In the genomic region with DNA sequence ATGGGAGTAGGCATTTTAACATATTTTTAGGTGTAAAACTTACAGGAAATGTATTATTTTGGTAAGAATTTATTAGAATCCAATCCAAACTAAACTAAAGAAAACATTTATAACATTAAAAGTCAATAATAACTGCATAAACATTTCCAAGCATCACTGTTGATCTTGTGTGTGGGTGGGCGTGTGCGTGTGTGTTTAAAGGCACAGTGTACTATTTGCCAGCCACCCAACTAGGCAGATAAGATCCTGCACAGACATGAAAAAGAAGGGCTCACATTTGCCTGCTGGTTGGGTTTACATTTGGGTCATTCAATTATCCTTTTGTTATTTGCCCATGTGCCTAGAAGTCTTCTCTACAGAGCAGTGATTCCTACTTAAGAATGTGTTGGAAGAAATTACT, we compare ENCODE assay signal across 21 cellular contexts. TPM values are rescaled to one million over a fixed set of nuclear protein-coding genes. Genes with fewer than 3 reads are reported as not detected.
DNase-seq lines count a peak whose midpoint lies in the region; ATAC-seq and TF ChIP-seq lines count a peak whose summit lies in the region.
"Had no signal": no experiment of that assay in that cellular context is flagged by ENCODE, and none has a peak within 500 bp of the region (broad histone marks: within the 10 kb centered on the region; RNA-seq: fewer than 3 reads in every experiment).

No MANE protein-coding gene starts in this region.

- H3K27ac ChIP-seq in OCI-LY1 (ENCODE audit: low read depth, low read length, poor library complexity, severe bottlenecking) = no peak overlapping the region
- no peak overlapping the region for H3K27ac ChIP-seq in PC-3 (ENCODE audit: low read length)
- H3K27ac ChIP-seq: A549, Peyer's patch had no signal

- H3K36me3 ChIP-seq in OCI-LY1 (ENCODE audit: insufficient read depth, low read length) = peaks cover 6% of the 10 kb centered on the region; the same call in 1 of the 2 replicates
- no peaks in the 10 kb centered on the region for H3K36me3 ChIP-seq in PC-3 (ENCODE audit: low read depth, low read length)
- H3K36me3 ChIP-seq: MG63, Peyer's patch had no signal

- peak overlapping the region in 2 of 3 experiments; percentile 32 to 76 for H3K27ac Mint-ChIP-seq in nephron
- H3K27ac Mint-ChIP-seq: B cell, CD14-positive monocyte, H9 had no signal

- no peaks in the 10 kb centered on the region for H3K27me3 Mint-ChIP-seq in nephron (ENCODE audit: low read depth)
- H3K27me3 Mint-ChIP-seq: B cell had no signal

- H3K4me1 ChIP-seq in OCI-LY1 (ENCODE audit: insufficient read depth, low read length, severe bottlenecking) (peaks cover 15% of the 10 kb centered on the region), PC-3 (ENCODE audit: insufficient read depth, low read length) (peaks cover 35% of the 10 kb centered on the region)
- H3K4me1 ChIP-seq: A549, Peyer's patch had no signal

- H3K4me2 ChIP-seq in OCI-LY1 (ENCODE audit: low read length) = no peak overlapping the region
- no peak overlapping the region for H3K4me2 ChIP-seq in PC-3 (ENCODE audit: low read length)
- H3K4me2 ChIP-seq: A549 had no signal

- no peak for ATAC-seq in PC-3
- ATAC-seq: A549 had no signal

- CTCF ChIA-PET in HEK293T (lab: Yijun Ruan, JAX) (no interaction called here), PC-3 (lab: Charles Lee) (no interaction called here)

- H3K27me3 ChIP-seq in OCI-LY1 (ENCODE audit: insufficient read depth, low read length) (no peaks in the 10 kb centered on the region), PC-3 (ENCODE audit: low read length) (no peaks in the 10 kb centered on the region)
- H3K27me3 ChIP-seq: MG63, Peyer's patch had no signal

- H3K9me3 Mint-ChIP-seq in nephron = no peaks in the 10 kb centered on the region
- H3K9me3 Mint-ChIP-seq: H9 had no signal

- H4K20me1 ChIP-seq in OCI-LY1 (ENCODE audit: insufficient read depth, low read length) (no peaks in the 10 kb centered on the region), PC-3 (ENCODE audit: low read length) (no peaks in the 10 kb centered on the region)

- POLR2A ChIA-PET in HEK293T (lab: Yijun Ruan, JAX) (no interaction called here), PC-3 (lab: Charles Lee; ENCODE audit: unreplicated experiment) (no interaction called here)

- H3K4me3 ChIP-seq in OCI-LY1 (ENCODE audit: low read depth, low read length, poor library complexity, severe bottlenecking) (no peak overlapping the region), PC-3 (ENCODE audit: low read length) (no peak overlapping the region)
- H3K4me3 ChIP-seq: A549, MG63, Peyer's patch had no signal

- H3K9me2 ChIP-seq in OCI-LY1 (ENCODE audit: low read depth, low read length) = no peaks in the 10 kb centered on the region
- H3K9me2 ChIP-seq in PC-3 (replicated peaks; ENCODE audit: low read length) = no peaks in the 10 kb centered on the region

- peaks cover 8% of the 10 kb centered on the region for H3K36me3 Mint-ChIP-seq in nephron (ENCODE audit: low read depth)
- H3K36me3 Mint-ChIP-seq: CD14-positive monocyte had no signal

- H3K79me2 ChIP-seq in OCI-LY1 (ENCODE audit: insufficient read depth, low read length) (no peaks in the 10 kb centered on the region), PC-3 (ENCODE audit: low read length) (no peaks in the 10 kb centered on the region)

- H3K9me3 ChIP-seq in OCI-LY1 (ENCODE audit: low read length) (no peaks in the 10 kb centered on the region), PC-3 (ENCODE audit: low read length) (no peaks in the 10 kb centered on the region)
- H3K9me3 ChIP-seq: A549, MG63, Peyer's patch had no signal

- H3K4me1 Mint-ChIP-seq in nephron = peaks cover 29% of the 10 kb centered on the region
- H3K4me1 Mint-ChIP-seq: CD14-positive monocyte, H9 had no signal

- H2AFZ ChIP-seq in OCI-LY1 (ENCODE audit: low read length) (peak overlapping the region; percentile 17; the same call in 1 of the 2 replicates), PC-3 (ENCODE audit: low read length) (no peak overlapping the region)

- H3F3A ChIP-seq in OCI-LY1 (ENCODE audit: insufficient read depth, low read length) (no peaks in the 10 kb centered on the region), PC-3 (ENCODE audit: low read length, unreplicated experiment) (no peaks in the 10 kb centered on the region)

- intact Hi-C loops in PC-3 (cut with micrococcal nuclease) = no loop called here

- TF ChIP-seq CTCF in OCI-LY1 (IDR thresholded peaks at IDR 0.05; ENCODE audit: low read length) (no peak), nephron (IDR thresholded peaks at IDR 0.05; ENCODE audit: unreplicated experiment in 3 of 3) (no peak), PC-3 (conservative IDR thresholded peaks at IDR 0.05; ENCODE audit: low read depth, low read length) (no peak)

- in situ Hi-C loops in G401 (cut with HindIII; ENCODE audit: low sequenced_read_pairs) = no loop called here

- H3K4me3 Mint-ChIP-seq in nephron = no peak overlapping the region
- H3K4me3 Mint-ChIP-seq: B cell, CD14-positive monocyte, H9 had no signal

- no peak overlapping the region for H3K9ac ChIP-seq in OCI-LY1 (ENCODE audit: low read length)
- no peak overlapping the region for H3K9ac ChIP-seq in PC-3 (ENCODE audit: low read length)

- no peak for DNase-seq in HEK293T (ENCODE audit: extremely low spot score)
- peak; percentile 27 for DNase-seq in SW480 (ENCODE audit: low spot score)
- DNase-seq in GOT3 (lab: John Stamatoyannopoulos, UW) = no peak
- no peak for DNase-seq in PC-3
- DNase-seq in G401 (ENCODE audit: low spot score) = no peak
- DNase-seq in cortex of kidney (lab: John Stamatoyannopoulos, UW) = no peak
- DNase-seq: GF-D8, H9, MG63, NCI-H1417, NCI-H1694 treated with DMSO at 0.1 percent for 48 hours, NCI-H2081 treated with DMSO at 0.1 percent for 48 hours, NCI-H2171 treated with DMSO at 0.1 percent for 48 hours, NCI-H524 treated with DMSO at 0.1 percent for 48 hours, Peyer's patch had no signal

- no TSS peak for BruUV-seq in PC-3 (replicated peaks; lab: Mats Ljungman, UMichigan)

TF ChIP-seq in HEK293T, 16 proteins besides CTCF, POLR2A, EP300 and RAD21:
- TF ChIP-seq SUZ12 (IDR thresholded peaks at IDR 0.05) = no peak
- TF ChIP-seq HDGF (IDR thresholded peaks at IDR 0.05; ENCODE audit: borderline replicate concordance) = no peak
- TF ChIP-seq LEF1 (IDR thresholded peaks at IDR 0.05; ENCODE audit: borderline replicate concordance) = no peak
- peak; percentile 13; the same call in 1 of the 2 replicates for TF ChIP-seq ELF4 (IDR thresholded peaks at IDR 0.05)
- TF ChIP-seq ARNT (IDR thresholded peaks at IDR 0.05) = no peak
TF ChIP-seq in HEK293T: peak in this region for 1.

RNA-seq across cellular contexts. Expression of gene WNT16, which starts 31.0 kb away (rescaled TPM):
- total RNA-seq in PC-3 (2014; rRNA removed) = not detected in 2 replicates
- not detected in 2 replicates for total RNA-seq in G401 (2014; rRNA removed; shearing (Covaris generic))
- total RNA-seq: H9, HT1080, Peyer's patch had no signal
